9 cellular contexts compared by ENCODE assay signal in the genomic region with DNA sequence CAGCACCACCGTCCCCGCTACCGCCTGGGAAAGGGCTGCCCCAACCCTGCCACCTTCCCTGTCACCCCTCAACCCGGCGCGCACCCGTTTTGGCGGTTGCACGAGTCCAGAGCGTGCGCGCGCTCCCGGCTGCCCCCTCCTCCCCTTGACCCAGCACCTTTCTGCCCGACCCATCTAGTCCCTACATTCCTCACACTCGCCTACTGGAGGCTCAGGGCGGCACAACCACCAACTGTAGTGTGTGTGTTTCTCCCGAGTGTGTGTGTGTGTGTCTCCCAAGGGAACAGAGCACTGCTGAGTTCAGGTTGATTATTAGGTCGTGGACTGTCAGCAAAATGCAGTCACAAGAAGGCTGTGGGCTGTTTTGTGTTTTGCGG. TPM values are rescaled to one million over a fixed set of nuclear protein-coding genes. Genes with fewer than 3 reads are reported as not detected.
DNase-seq lines count a peak whose midpoint lies in the region; ATAC-seq, FAIRE-seq and TF ChIP-seq lines count a peak whose summit lies in the region.
"Not testable (repeated sequence)": the region's sequence is repeated elsewhere in the genome, so short reads cannot be mapped to it uniquely, and the experiment has no call there.
"Had no signal": no experiment of that assay in that cellular context is flagged by ENCODE, and none has a peak within 500 bp of the region (broad histone marks: within the 10 kb centered on the region; RNA-seq: fewer than 3 reads in every experiment).

No MANE protein-coding gene starts in this region.

- H3K4me2 ChIP-seq in endothelial cell of umbilical vein (ENCODE audit: insufficient read depth, low read length): not testable (repeated sequence)

- TF ChIP-seq CTCF in endothelial cell of umbilical vein (IDR thresholded peaks at IDR 0.05; ENCODE audit: extremely low read depth in 1 of 2, insufficient read depth in 1 of 2, low read depth in 1 of 2, low read length in 2 of 2); mesothelial cell of epicardium (IDR thresholded peaks at IDR 0.05; ENCODE audit: unreplicated experiment); suprapubic skin (IDR thresholded peaks at IDR 0.05): not testable (repeated sequence)

- FAIRE-seq in endothelial cell of umbilical vein (lab: Jason Lieb, UNC): peak; percentile 64

- not testable (repeated sequence) for H4K20me1 ChIP-seq in endothelial cell of umbilical vein (replicated peaks; ENCODE audit: control insufficient read depth, extremely low read depth, insufficient read depth, low read length)

- H3K79me2 ChIP-seq in endothelial cell of umbilical vein (ENCODE audit: control insufficient read depth, insufficient read depth, low read length): not testable (repeated sequence)

- H3K4me1 Mint-ChIP-seq in activated T-cell treated with anti-CD3 and anti-CD28 coated beads, Interleukin-2, amount 50 U/mL, for 4 hours (ENCODE audit: low read depth); mesothelial cell of epicardium: not testable (repeated sequence)

- not testable (repeated sequence) for TF ChIP-seq POLR2A in endothelial cell of umbilical vein (IDR thresholded peaks at IDR 0.05; ENCODE audit: low read depth, low read length); suprapubic skin (IDR thresholded peaks at IDR 0.05)

- not testable (repeated sequence) for H3K27ac Mint-ChIP-seq in mesothelial cell of epicardium

- H2AFZ ChIP-seq in endothelial cell of umbilical vein (ENCODE audit: low read depth, low read length): not testable (repeated sequence)

- BruUV-seq in endothelial cell of umbilical vein (replicated peaks; lab: Mats Ljungman, UMichigan): TSS peak; percentile 40

- not testable (repeated sequence) for H3K9me1 ChIP-seq in endothelial cell of umbilical vein (replicated peaks; ENCODE audit: control insufficient read depth, extremely low read depth, insufficient read depth, low read length)

- not testable (repeated sequence) for H3K27me3 Mint-ChIP-seq in activated T-cell treated with anti-CD3 and anti-CD28 coated beads, Interleukin-2, amount 50 U/mL, for 4 hours (ENCODE audit: low read depth); mesothelial cell of epicardium (ENCODE audit: low read depth)

- CTCF ChIA-PET in endothelial cell of umbilical vein (lab: Charles Lee): not testable (repeated sequence)

- WGBS in suprapubic skin: 0% methylated on average over 3 of the region's 20 CpGs

- peak overlapping the region; percentile 79 for H3K4me3 Mint-ChIP-seq in activated T-cell treated with anti-CD3 and anti-CD28 coated beads, Interleukin-2, amount 50 U/mL, for 4 hours
- H3K4me3 Mint-ChIP-seq in mesothelial cell of epicardium: peak overlapping the region; percentile 66

- not testable (repeated sequence) for TF ChIP-seq EP300 in suprapubic skin (IDR thresholded peaks at IDR 0.05)

- H3K4me1 ChIP-seq in endothelial cell of umbilical vein (ENCODE audit: control insufficient read depth, extremely low read depth, insufficient read depth, low read length); suprapubic skin: not testable (repeated sequence)

- not testable (repeated sequence) for H3K36me3 Mint-ChIP-seq in activated T-cell treated with anti-CD3 and anti-CD28 coated beads, Interleukin-2, amount 50 U/mL, for 4 hours (ENCODE audit: insufficient read depth); mesothelial cell of epicardium

- peak; percentile 32 for ATAC-seq in GM18861 (IDR thresholded peaks at IDR 0.05; ENCODE audit: unreplicated experiment)
- ATAC-seq in GM21423 (IDR thresholded peaks at IDR 0.05; ENCODE audit: unreplicated experiment): peak; percentile 40
- peak; percentile 49 for ATAC-seq in HG02943 (IDR thresholded peaks at IDR 0.05; ENCODE audit: low read depth, unreplicated experiment)
- ATAC-seq in HG03521 (IDR thresholded peaks at IDR 0.05; ENCODE audit: unreplicated experiment): peak; percentile 26
- not testable (repeated sequence) for ATAC-seq in activated T-cell treated with anti-CD3 and anti-CD28 coated beads, Interleukin-2, amount 50 U/mL, for 4 hours

- not testable (repeated sequence) for H3K9me3 ChIP-seq in endothelial cell of umbilical vein (replicated peaks; ENCODE audit: control insufficient read depth, insufficient read depth, low read length); suprapubic skin

- intact Hi-C loops in endothelial cell of umbilical vein (cut with micrococcal nuclease): loop anchor here (10.0 kb wide), 1 partner anchor 1932 kb away; no protein-coding TSS in a partner anchor

- dilution Hi-C loops in endothelial cell of umbilical vein (cut with MboI; ENCODE audit: extremely low pct_ligation_motif_present, low sequenced_read_pairs): not testable (repeated sequence)

- H3K27ac ChIP-seq in endothelial cell of umbilical vein (ENCODE audit: insufficient read depth, low read depth, low read length); suprapubic skin: not testable (repeated sequence)

- H3K9me3 Mint-ChIP-seq in activated T-cell treated with anti-CD3 and anti-CD28 coated beads, Interleukin-2, amount 50 U/mL, for 4 hours; mesothelial cell of epicardium: not testable (repeated sequence)

- not testable (repeated sequence) for H3K27me3 ChIP-seq in endothelial cell of umbilical vein (ENCODE audit: control insufficient read depth in 2 of 2, insufficient read depth in 2 of 2, low read length in 2 of 2); suprapubic skin

- POLR2A ChIA-PET in endothelial cell of umbilical vein (lab: Charles Lee): not testable (repeated sequence)

- DNase-seq in activated T-cell treated with anti-CD3 and anti-CD28 coated beads, Interleukin-2, amount 50 U/mL, for 4 hours; endothelial cell of umbilical vein (ENCODE audit: low read depth, low spot score); mesothelial cell of epicardium (ENCODE audit: low spot score in 2 of 2, unreplicated experiment in 2 of 2); suprapubic skin (ENCODE audit: low spot score in 2 of 2): not testable (repeated sequence)

- H3K9ac ChIP-seq in endothelial cell of umbilical vein (replicated peaks; ENCODE audit: extremely low read depth, insufficient read depth, low read length): not testable (repeated sequence)

- H3K36me3 ChIP-seq in endothelial cell of umbilical vein (ENCODE audit: control insufficient read depth in 2 of 2, extremely low read depth in 1 of 2, insufficient read depth in 2 of 2, low read length in 2 of 2); suprapubic skin: not testable (repeated sequence)

- H3K4me3 ChIP-seq in endothelial cell of umbilical vein (replicated peaks in 1 of 3; ENCODE audit: insufficient read depth in 1 of 3, low read depth in 1 of 3, low read length in 3 of 3): not testable (repeated sequence)
- peak overlapping the region; percentile 40 for H3K4me3 ChIP-seq in suprapubic skin

RNA-seq across cellular contexts. Expression of gene TARS3, which starts 22.4 kb away (rescaled TPM):
- total RNA-seq in activated T-cell treated with anti-CD3 and anti-CD28 coated beads, Interleukin-2, amount 50 U/mL, for 4 hours: 1 to 10 TPM; 6.1 to 6.7 (median 6.1) TPM
- total RNA-seq in endothelial cell of umbilical vein (7.7 and 8.2 TPM in 2 replicates), mesothelial cell of epicardium (18.1 to 22.4 TPM (median 21.0 TPM) in 3 replicates), suprapubic skin (10 to 100 TPM in 3 of 4 donors, 1 to 10 TPM in 1; 5.4 to 19.3 (median 12.3) TPM)
- 0.91 and 0.94 TPM in 2 replicates for polyA plus RNA-seq in endothelial cell of umbilical vein
- polyA plus RNA-seq in endothelial cell of umbilical vein (2011; cell fraction: cytosol; rRNA removed): 1.6 and 2.0 TPM in 2 replicates
- polyA plus RNA-seq in endothelial cell of umbilical vein (2011; cell fraction: nucleus; rRNA removed): 5.6 and 5.7 TPM in 2 replicates
- 4.2 and 4.6 TPM in 2 replicates for polyA plus RNA-seq in endothelial cell of umbilical vein (2012)
- 2.5 and 3.5 TPM in 2 replicates for polyA minus RNA-seq in endothelial cell of umbilical vein
- polyA minus RNA-seq in endothelial cell of umbilical vein (2011; cell fraction: cytosol; rRNA and poly(A)+ RNA removed): 1.7 TPM
- 6.7 and 7.5 TPM in 2 replicates for polyA minus RNA-seq in endothelial cell of umbilical vein (2011; cell fraction: nucleus; rRNA and poly(A)+ RNA removed)

RNA-seq across cellular contexts. Expression of gene OR4F6, which starts 56.6 kb away (rescaled TPM):
- total RNA-seq in activated T-cell treated with anti-CD3 and anti-CD28 coated beads, Interleukin-2, amount 50 U/mL, for 4 hours: not detected
- total RNA-seq in endothelial cell of umbilical vein: not detected in 2 replicates
- polyA plus RNA-seq in endothelial cell of umbilical vein: not detected in 2 replicates
- polyA plus RNA-seq in endothelial cell of umbilical vein (2011; cell fraction: cytosol; rRNA removed): not detected in 2 replicates
- not detected in 2 replicates for polyA plus RNA-seq in endothelial cell of umbilical vein (2011; cell fraction: nucleus; rRNA removed)
- polyA plus RNA-seq in endothelial cell of umbilical vein (2012): not detected in 2 replicates
- polyA minus RNA-seq in endothelial cell of umbilical vein: not detected in 2 replicates
- not detected for polyA minus RNA-seq in endothelial cell of umbilical vein (2011; cell fraction: cytosol; rRNA and poly(A)+ RNA removed)
- polyA minus RNA-seq in endothelial cell of umbilical vein (2011; cell fraction: nucleus; rRNA and poly(A)+ RNA removed): not detected in 2 replicates
- not detected in 3 replicates for total RNA-seq in mesothelial cell of epicardium
- total RNA-seq in suprapubic skin: not detected
- total RNA-seq: cardiac septum had no signal
